32 cellular contexts compared by ENCODE assay signal in the genomic region with DNA sequence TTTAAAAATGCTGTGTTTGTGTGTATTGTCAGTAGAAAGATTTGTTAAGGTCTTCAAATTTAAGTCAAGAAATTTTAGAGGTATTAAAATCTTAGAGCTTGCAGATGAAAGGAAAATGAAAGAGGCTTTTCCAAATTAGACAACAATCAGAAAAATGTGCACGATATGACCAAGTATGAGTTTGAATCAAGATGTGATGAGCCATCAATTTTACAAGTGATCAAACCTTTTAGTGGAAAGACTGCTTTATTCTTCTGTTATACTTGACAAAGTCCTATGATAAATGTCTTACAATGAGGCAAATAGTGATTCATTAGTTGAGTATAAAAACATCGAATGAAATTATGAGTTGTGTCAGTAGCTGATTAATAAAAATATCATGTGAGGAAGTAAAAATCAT. TPM values are rescaled to one million over a fixed set of nuclear protein-coding genes. Genes with fewer than 3 reads are reported as not detected.
"Had no signal": no experiment of that assay in that cellular context is flagged by ENCODE, and none has a peak within 500 bp of the region (broad histone marks: within the 10 kb centered on the region; RNA-seq: fewer than 3 reads in every experiment).

No MANE protein-coding gene starts in this region.

- FAIRE-seq: urothelium cell line had no signal

- H3K27me3 ChIP-seq: testis, thyroid gland, tibial artery, tibial nerve, transverse colon, upper lobe of left lung, upper lobe of right lung, uterus, vagina had no signal

- H3K27me3 Mint-ChIP-seq: stimulated activated memory B cell treated with anti-CD40 and anti-IgM and Interleukin-4, amounts not matched to agents 10 μg/mL and 1 μg/mL and 100 μg/mL, for 72 hours had no signal

- H3K4me3 Mint-ChIP-seq: stimulated activated effector memory CD8-positive, alpha-beta T cell treated with anti-CD3 and anti-CD28 coated beads, Interleukin-12 subunit alpha, Interleukin-12 subunit beta, amount 100 ng/mL, for 72 hours; stimulated activated memory B cell treated with anti-CD40 and anti-IgM and Interleukin-4, amounts not matched to agents 10 μg/mL and 1 μg/mL and 100 μg/mL, for 72 hours; stimulated activated naive B cell treated with anti-CD40 and anti-IgM and Interleukin-4, amounts not matched to agents 10 μg/mL and 1 μg/mL and 100 μg/mL, for 72 hours; stimulated activated naive CD8-positive, alpha-beta T cell treated with anti-CD3 and anti-CD28 coated beads, Interleukin-15, Interleukin-2, amounts not matched to agents 100 ng/mL and 50 ng/mL, for 24 hours; type B pancreatic cell had no signal

- H3K9me3 Mint-ChIP-seq: stimulated activated effector memory CD8-positive, alpha-beta T cell treated with anti-CD3 and anti-CD28 coated beads, Interleukin-12 subunit alpha, Interleukin-12 subunit beta, amount 100 ng/mL, for 72 hours; stimulated activated naive CD8-positive, alpha-beta T cell treated with anti-CD3 and anti-CD28 coated beads, Interleukin-15, Interleukin-2, amounts not matched to agents 100 ng/mL and 50 ng/mL, for 24 hours; type B pancreatic cell had no signal

- H3K4me3 ChIP-seq: stomach, suprapubic skin, testis, thoracic aorta, thyroid gland, tibial artery, tibial nerve, transverse colon, upper lobe of left lung, upper lobe of right lung, uterus, vagina had no signal

- ATAC-seq: stimulated activated effector memory CD8-positive, alpha-beta T cell treated with anti-CD3 and anti-CD28 coated beads, Interleukin-12 subunit alpha, Interleukin-12 subunit beta, amount 100 ng/mL, for 72 hours; stimulated activated memory B cell treated with anti-CD40 and anti-IgM and Interleukin-4, amounts not matched to agents 10 μg/mL and 1 μg/mL and 100 μg/mL, for 72 hours; stimulated activated naive B cell treated with anti-CD40 and anti-IgM and Interleukin-4, amounts not matched to agents 10 μg/mL and 1 μg/mL and 100 μg/mL, for 72 hours; stimulated activated naive CD8-positive, alpha-beta T cell treated with anti-CD3 and anti-CD28 coated beads, Interleukin-15, Interleukin-2, amounts not matched to agents 100 U/mL and 50 U/mL, for 24 hours; upper lobe of right lung had no signal

- H3K9me3 ChIP-seq: suprapubic skin, testis, thoracic aorta, thyroid gland, tibial artery, transverse colon, upper lobe of left lung, upper lobe of right lung, uterus, vagina had no signal

- H3K4me1 ChIP-seq: stomach, suprapubic skin, testis, thyroid gland, tibial artery, tibial nerve, transverse colon, upper lobe of left lung, upper lobe of right lung, uterus, vagina had no signal

- H3K27ac Mint-ChIP-seq: stimulated activated effector memory CD8-positive, alpha-beta T cell treated with anti-CD3 and anti-CD28 coated beads, Interleukin-12 subunit alpha, Interleukin-12 subunit beta, amount 100 ng/mL, for 72 hours; stimulated activated memory B cell treated with anti-CD40 and anti-IgM and Interleukin-4, amounts not matched to agents 10 μg/mL and 1 μg/mL and 100 μg/mL, for 72 hours; stimulated activated naive B cell treated with anti-CD40 and anti-IgM and Interleukin-4, amounts not matched to agents 10 μg/mL and 1 μg/mL and 100 μg/mL, for 72 hours; stimulated activated naive CD8-positive, alpha-beta T cell treated with anti-CD3 and anti-CD28 coated beads, Interleukin-15, Interleukin-2, amounts not matched to agents 100 ng/mL and 50 ng/mL, for 24 hours; type B pancreatic cell had no signal

- H3K36me3 ChIP-seq: stomach, suprapubic skin, thoracic aorta, thyroid gland, tibial artery, tibial nerve, transverse colon, upper lobe of left lung, upper lobe of right lung, uterus, vagina had no signal

- DNase-seq: stimulated activated CD4-positive, alpha-beta T cell treated with anti-CD3 and anti-CD28 coated beads, Interleukin-2, amount 100 ng/mL, for 48 hours; stimulated activated CD4-positive, alpha-beta T cell treated with anti-CD3 and anti-CD28 coated beads, Interleukin-4, amount 100 ng/mL, for 1 hour; stimulated activated CD4-positive, alpha-beta T cell treated with anti-CD3 and anti-CD28 coated beads, Interleukin-4, amount 100 ng/mL, for 24 hours; stimulated activated CD4-positive, alpha-beta T cell treated with anti-CD3 and anti-CD28 coated beads, Interleukin-4, amount 100 ng/mL, for 4 hours; stimulated activated CD8-positive, alpha-beta memory T cell treated with anti-CD3 and anti-CD28 coated beads, Interleukin-4, amount 100 ng/mL, for 48 hours; stimulated activated naive B cell treated with anti-CD40 and anti-IgM and Interleukin-4, amounts not matched to agents 10 μg/mL and 1 μg/mL and 100 μg/mL, for 72 hours; stimulated activated naive CD4-positive, alpha-beta T cell; stimulated activated naive CD4-positive, alpha-beta T cell treated with Interleukin-2 at 50 U/mL for 16 hours; stimulated activated naive CD8-positive, alpha-beta T cell treated with anti-CD3 and anti-CD28 coated beads, Interleukin-15, Interleukin-2, amounts not matched to agents 100 U/mL and 50 U/mL, for 24 hours; stomach; substantia nigra; testis; thyroid gland; tibial artery; transverse colon; trophoblast cell; upper lobe of left lung; upper lobe of right lung; uterus had no signal

- H3K27ac ChIP-seq: stomach, suprapubic skin, testis, thoracic aorta, thyroid gland, tibial artery, tibial nerve, transverse colon, upper lobe of left lung, upper lobe of right lung, uterus, vagina had no signal

- H3K4me1 Mint-ChIP-seq: stimulated activated effector memory CD8-positive, alpha-beta T cell treated with anti-CD3 and anti-CD28 coated beads, Interleukin-12 subunit alpha, Interleukin-12 subunit beta, amount 100 ng/mL, for 72 hours; stimulated activated memory B cell treated with anti-CD40 and anti-IgM and Interleukin-4, amounts not matched to agents 10 μg/mL and 1 μg/mL and 100 μg/mL, for 72 hours; stimulated activated naive B cell treated with anti-CD40 and anti-IgM and Interleukin-4, amounts not matched to agents 10 μg/mL and 1 μg/mL and 100 μg/mL, for 72 hours had no signal

RNA-seq across cellular contexts. Expression of a gene that starts 19.6 kb away (rescaled TPM):
- total RNA-seq: stomach, subcutaneous adipose tissue, temporal lobe, thoracic aorta, thyroid gland, transverse colon, upper lobe of left lung, upper lobe of right lung, ureter, urinary bladder, uterus, vagina had no signal

RNA-seq across cellular contexts. Expression of a gene that starts 56.1 kb away (rescaled TPM):
- total RNA-seq: subcutaneous adipose tissue, temporal lobe, testis, thoracic aorta, thyroid gland, transverse colon, upper lobe of right lung, ureter, urinary bladder, uterus, vagina had no signal
- polyA plus RNA-seq: urinary bladder had no signal
